In genomic region chr19:12797141-12797587, GRCh38 we compare ENCODE assay signal across 10 cellular contexts. TPM values are rescaled to one million over a fixed set of nuclear protein-coding genes. Genes with fewer than 3 reads are reported as not detected.
A peak's percentile ranks its signal among the peaks of the same experiment; 100 is the strongest.
DNase-seq lines count a peak whose midpoint lies in the region; ATAC-seq, FAIRE-seq and TF ChIP-seq lines count a peak whose summit lies in the region.
"Had no signal": no experiment of that assay in that cellular context is flagged by ENCODE, and none has a peak within 500 bp of the region (broad histone marks: within the 10 kb centered on the region; RNA-seq: fewer than 3 reads in every experiment).

No MANE protein-coding gene starts in this region.

- BruUV-seq in HepG2 (replicated peaks; lab: Mats Ljungman, UMichigan): no TSS peak

- H3K27me3 Mint-ChIP-seq in HFFc6 (ENCODE audit: insufficient read depth): peaks cover 33% of the 10 kb centered on the region

- no peaks in the 10 kb centered on the region for H3K9me3 Mint-ChIP-seq in HFFc6

- H4K20me1 ChIP-seq in HepG2 (ENCODE audit: insufficient read depth, low read length): peaks cover 5% of the 10 kb centered on the region; the same call in 1 of the 2 replicates
- H4K20me1 ChIP-seq in Karpas-422 (ENCODE audit: insufficient read depth, low read depth, low read length): peaks cover 5% of the 10 kb centered on the region; the same call in 1 of the 2 replicates

- H3K27ac ChIP-seq in HepG2 (ENCODE audit: extremely low read length, insufficient read depth, low read length) (no peak overlapping the region), right lobe of liver (no peak overlapping the region), Karpas-422 (ENCODE audit: low read length) (no peak overlapping the region), gastroesophageal sphincter (peak overlapping the region in 3 of 4 donors; percentile 40 to 100 (median 65)), uterus (no peak overlapping the region)
- H3K27ac ChIP-seq: SJSA1 had no signal

- H3K27me3 ChIP-seq in HepG2 (ENCODE audit: control insufficient read depth in 1 of 2, insufficient read depth in 2 of 2, low read length in 2 of 2): no peaks in the 10 kb centered on the region; a peak in 1 of 5 replicates
- no peaks in the 10 kb centered on the region for H3K27me3 ChIP-seq in right lobe of liver
- no peaks in the 10 kb centered on the region for H3K27me3 ChIP-seq in Karpas-422 (ENCODE audit: low read length)
- H3K27me3 ChIP-seq in gastroesophageal sphincter: no peaks in the 10 kb centered on the region
- no peaks in the 10 kb centered on the region for H3K27me3 ChIP-seq in uterus

- H3K36me3 ChIP-seq in HepG2 (replicated peaks in 1 of 2; ENCODE audit: control insufficient read depth in 1 of 2, insufficient read depth in 2 of 2, low read length in 2 of 2): peaks cover 2 to 12% of the 10 kb centered on the region in 2 experiments; a peak in 4 of 5 replicates
- peaks cover 0 to 9% (median 3%) of the 10 kb centered on the region in 4 donors for H3K36me3 ChIP-seq in right lobe of liver
- H3K36me3 ChIP-seq in Karpas-422 (ENCODE audit: insufficient read depth, low read length): peaks cover 6% of the 10 kb centered on the region
- peaks cover 0 to 40% of the 10 kb centered on the region in 2 donors for H3K36me3 ChIP-seq in gastroesophageal sphincter
- no peaks in the 10 kb centered on the region for H3K36me3 ChIP-seq in uterus

- H3K27ac Mint-ChIP-seq in HFFc6: no peak overlapping the region

- H3K36me3 Mint-ChIP-seq in HFFc6 (ENCODE audit: low read depth): peaks cover 4% of the 10 kb centered on the region

- no peak for TF ChIP-seq EP300 in HepG2 (IDR thresholded peaks at IDR 0.05; ENCODE audit: low read depth in 2 of 2, low read length in 2 of 2)
- no peak for TF ChIP-seq EP300 in HepG2 (CRISPR knock-in tag; IDR thresholded peaks at IDR 0.05; ENCODE audit: borderline replicate concordance)
- no peak for TF ChIP-seq EP300 in gastroesophageal sphincter (IDR thresholded peaks at IDR 0.05)

- H3K9ac ChIP-seq in HepG2 (ENCODE audit: insufficient read depth, low read depth, low read length) (no peak overlapping the region), Karpas-422 (ENCODE audit: low read length) (no peak overlapping the region)

- H3K4me3 ChIP-seq in HepG2 (replicated peaks in 1 of 3; ENCODE audit: insufficient read depth in 1 of 3, low read depth in 2 of 3, low read length in 3 of 3) (no peak overlapping the region), right lobe of liver (no peak overlapping the region), Karpas-422 (ENCODE audit: low read length) (no peak overlapping the region), gastroesophageal sphincter (no peak overlapping the region), uterus (no peak overlapping the region)
- H3K4me3 ChIP-seq: GM23338, SJSA1 had no signal

- no peaks in the 10 kb centered on the region for H3K9me2 ChIP-seq in Karpas-422 (replicated peaks; ENCODE audit: insufficient read depth, low read length)

- DNase-seq in HepG2 (ENCODE audit: low spot score): no peak
- no peak for DNase-seq in right lobe of liver
- DNase-seq in Karpas-422: peak; percentile 58
- no peak for DNase-seq in HFFc6
- DNase-seq in uterus: no peak
- no peak for DNase-seq in epidermal melanocyte (ENCODE audit: insufficient read length, low spot score)
- DNase-seq: NCI-H187 treated with DMSO at 0.1 percent for 48 hours had no signal

- H3K4me1 ChIP-seq in HepG2 (ENCODE audit: insufficient read depth, low read length) (peaks cover 39% of the 10 kb centered on the region), right lobe of liver (peaks cover 0 to 17% (median 7%) of the 10 kb centered on the region in 4 donors), Karpas-422 (ENCODE audit: low read length) (peaks cover 38% of the 10 kb centered on the region), gastroesophageal sphincter (peaks cover 0 to 61% (median 16%) of the 10 kb centered on the region in 3 donors), uterus (peaks cover 0 to 8% of the 10 kb centered on the region in 2 donors)

- ATAC-seq in HepG2: no peak
- ATAC-seq in right lobe of liver: no peak
- no peak for ATAC-seq in gastroesophageal sphincter

- POLR2A ChIA-PET in HepG2 (lab: Yijun Ruan, JAX): interaction anchor here (0.7 to 1.8 kb wide), 3 partner anchors 9 to 53 kb away, joined by 3 to 9 read pairs (median 3); partner anchors contain the start of gene RNASEH2A

- TF ChIP-seq POLR2A in HepG2 (IDR thresholded peaks at IDR 0.05; ENCODE audit: insufficient read depth in 1 of 2, low read depth in 2 of 2, low read length in 2 of 2) (no peak), right lobe of liver (IDR thresholded peaks at IDR 0.05) (no peak), gastroesophageal sphincter (IDR thresholded peaks at IDR 0.05) (no peak), uterus (IDR thresholded peaks at IDR 0.05) (no peak)

- TF ChIP-seq RAD21 in HepG2 (CRISPR knock-in tag; IDR thresholded peaks at IDR 0.05): no peak

- CTCF ChIA-PET in HepG2 (lab: Yijun Ruan, JAX; ENCODE audit: low intra/inter-chr PET ratio, low total read pairs): interaction anchor here (1.2 to 3.7 kb wide), 6 partner anchors 19 to 37 kb away, joined by 5 to 54 read pairs (median 10); partner anchors contain the start of gene HOOK2

- intact Hi-C loops in HepG2 (cut with micrococcal nuclease; ENCODE audit: unreplicated experiment) (no loop called here), right lobe of liver (cut with DNase I) (no loop called here), uterus (cut with DNase I; ENCODE audit: low total_unique reads) (no loop called here)

- no peak overlapping the region for H3K4me3 Mint-ChIP-seq in HFFc6

- TF ChIP-seq CTCF in HepG2 (CRISPR knock-in tag; IDR thresholded peaks at IDR 0.05): no peak
- TF ChIP-seq CTCF in right lobe of liver (IDR thresholded peaks at IDR 0.05): no peak
- TF ChIP-seq CTCF in gastroesophageal sphincter (IDR thresholded peaks at IDR 0.05): no peak
- TF ChIP-seq CTCF in HFFc6 (IDR thresholded peaks at IDR 0.05): no peak
- no peak for TF ChIP-seq CTCF in uterus (IDR thresholded peaks at IDR 0.05)

- no peak for FAIRE-seq in HepG2 (lab: Jason Lieb, UNC)

- H3K4me1 Mint-ChIP-seq in HFFc6 (ENCODE audit: low read depth): peaks cover 32% of the 10 kb centered on the region

- in situ Hi-C loops in HepG2 (cut with HindIII; ENCODE audit: extremely low pct_ligation_motif_present, low pct_unique_long_range_greater_than_20kb): no loop called here

- H3K79me2 ChIP-seq in HepG2 (ENCODE audit: insufficient read depth, low read length) (peaks cover 21% of the 10 kb centered on the region), Karpas-422 (ENCODE audit: low read length) (peaks cover 31% of the 10 kb centered on the region)

- H3K4me2 ChIP-seq in HepG2 (ENCODE audit: low read depth, low read length): no peak overlapping the region
- H3K4me2 ChIP-seq in Karpas-422 (ENCODE audit: low read depth, low read length, poor library complexity, severe bottlenecking): no peak overlapping the region
- H3K4me2 ChIP-seq: GM23338 had no signal

- H2AFZ ChIP-seq in HepG2 (ENCODE audit: low read length) (no peak overlapping the region), Karpas-422 (ENCODE audit: low read length) (no peak overlapping the region)
- H2AFZ ChIP-seq: GM23338 had no signal

- 96% methylated on average over 6 of the region's 6 CpGs for WGBS in HepG2 (ENCODE audit: low lambda C conversion rate)
- 83% methylated on average over 6 of the region's 6 CpGs for WGBS in right lobe of liver (ENCODE audit: insufficient coverage, low coverage, low lambda C conversion rate, missing lambda C conversion rate)
- 81 to 90% methylated on average over 4 to 6 of the region's 6 CpGs for WGBS in gastroesophageal sphincter (ENCODE audit: low coverage in 1 of 2), 2 donors

- H3K9me3 ChIP-seq in HepG2 (ENCODE audit: low read length) (no peaks in the 10 kb centered on the region), right lobe of liver (no peaks in the 10 kb centered on the region), Karpas-422 (ENCODE audit: low read length) (no peaks in the 10 kb centered on the region), gastroesophageal sphincter (no peaks in the 10 kb centered on the region), uterus (no peaks in the 10 kb centered on the region)
- H3K9me3 ChIP-seq: SJSA1 had no signal

RNA-seq across cellular contexts. Expression of gene PRDX2, which starts 4.4 kb away (rescaled TPM):
- total RNA-seq in HepG2 (2016; rRNA removed; fragmentation: Illumina TruSeq; extraction: Trizol) (381 and 425 TPM in 2 replicates), right lobe of liver (100 to 1,000 TPM; 164 to 466 (median 202) TPM), gastroesophageal sphincter (100 to 1,000 TPM; 178 to 303 (median 227) TPM), uterus (100 to 1,000 TPM; 148 to 178 (median 163) TPM)
- total RNA-seq in HepG2 (2016; cell fraction: cytosol; rRNA removed; fragmentation: Illumina TruSeq; extraction: Trizol; ENCODE audit: low read depth): 76.3 and 78.7 TPM in 2 replicates
- 372 and 392 TPM in 2 replicates for total RNA-seq in HepG2 (2016; cell fraction: insoluble cytoplasmic fraction; rRNA removed; fragmentation: Illumina TruSeq; extraction: Trizol)
- total RNA-seq in HepG2 (2016; cell fraction: membrane; rRNA removed; fragmentation: Illumina TruSeq; extraction: Trizol): 80.0 and 92.1 TPM in 2 replicates
- total RNA-seq in HepG2 (2016; cell fraction: nucleus; rRNA removed; fragmentation: Illumina TruSeq; extraction: Trizol): 155 and 156 TPM in 2 replicates
- 218 and 238 TPM in 2 replicates for polyA plus RNA-seq in HepG2 (2011; rRNA removed)
- polyA plus RNA-seq in HepG2 (2011; cell fraction: cytosol; rRNA removed): 353 and 456 TPM in 2 replicates
- 218 and 223 TPM in 2 replicates for polyA plus RNA-seq in HepG2 (2011; cell fraction: nucleus; rRNA removed)
- polyA plus RNA-seq in HepG2 (2012): 295 and 301 TPM in 2 replicates
- 101 and 108 TPM in 2 replicates for polyA plus RNA-seq in HepG2 (2016; cell fraction: cytosol; fragmentation: Illumina TruSeq; extraction: Trizol; ENCODE audit: low read depth)
- 447 and 526 TPM in 2 replicates for polyA plus RNA-seq in HepG2 (2016; cell fraction: insoluble cytoplasmic fraction; fragmentation: Illumina TruSeq; extraction: Trizol; ENCODE audit: low read depth)
- 92.7 and 94.2 TPM in 2 replicates for polyA plus RNA-seq in HepG2 (2016; cell fraction: membrane; fragmentation: Illumina TruSeq; extraction: Trizol; ENCODE audit: low read depth)
- polyA plus RNA-seq in HepG2 (2016; cell fraction: nucleus; fragmentation: Illumina TruSeq; extraction: Trizol; ENCODE audit: insufficient read depth, low read depth): 277 and 282 TPM in 2 replicates
- 319 and 512 TPM in 2 replicates for polyA minus RNA-seq in HepG2 (2011; rRNA and poly(A)+ RNA removed; ENCODE audit: low replicate concordance)
- 147 and 189 TPM in 2 replicates for polyA minus RNA-seq in HepG2 (2011; cell fraction: cytosol; rRNA and poly(A)+ RNA removed)
- 44.4 and 48.2 TPM in 2 replicates for polyA minus RNA-seq in HepG2 (2011; cell fraction: nucleus; rRNA and poly(A)+ RNA removed)
- total RNA-seq in Karpas-422 (2014; rRNA removed; shearing (Covaris generic); ENCODE audit: low replicate concordance): 372 and 566 TPM in 2 replicates
- 100 to 1,000 TPM; 214 to 269 (median 229) TPM for total RNA-seq in HFFc6 (2021; fragmentation: NEBNext Ultra II Directional; extraction: Animal tissue kit (Norgen Biotek cat#: 25700))

RNA-seq across cellular contexts. Expression of gene THSD8, which starts 4.7 kb away (rescaled TPM):
- total RNA-seq in HepG2 (2016; rRNA removed; fragmentation: Illumina TruSeq; extraction: Trizol): 14.9 and 23.5 TPM in 2 replicates
- not detected in 2 replicates for total RNA-seq in HepG2 (2016; cell fraction: cytosol; rRNA removed; fragmentation: Illumina TruSeq; extraction: Trizol; ENCODE audit: low read depth)
- 11.9 and 20.6 TPM in 2 replicates for total RNA-seq in HepG2 (2016; cell fraction: insoluble cytoplasmic fraction; rRNA removed; fragmentation: Illumina TruSeq; extraction: Trizol)
- total RNA-seq in HepG2 (2016; cell fraction: membrane; rRNA removed; fragmentation: Illumina TruSeq; extraction: Trizol): 2.6 and 4.1 TPM in 2 replicates
- 1.9 and 3.1 TPM in 2 replicates for total RNA-seq in HepG2 (2016; cell fraction: nucleus; rRNA removed; fragmentation: Illumina TruSeq; extraction: Trizol)
- 4.8 and 5.2 TPM in 2 replicates for polyA plus RNA-seq in HepG2 (2011; rRNA removed)
- 1.3 TPM in 1 of 2 replicates, not detected in the other for polyA plus RNA-seq in HepG2 (2011; cell fraction: cytosol; rRNA removed)
- not detected in 2 replicates for polyA plus RNA-seq in HepG2 (2011; cell fraction: nucleus; rRNA removed)
- polyA plus RNA-seq in HepG2 (2012): 2.7 and 6.2 TPM in 2 replicates
- polyA plus RNA-seq in HepG2 (2016; cell fraction: cytosol; fragmentation: Illumina TruSeq; extraction: Trizol; ENCODE audit: low read depth): 2.4 and 2.9 TPM in 2 replicates
- polyA plus RNA-seq in HepG2 (2016; cell fraction: insoluble cytoplasmic fraction; fragmentation: Illumina TruSeq; extraction: Trizol; ENCODE audit: low read depth): 29.9 and 31.8 TPM in 2 replicates
- 4.8 and 5.8 TPM in 2 replicates for polyA plus RNA-seq in HepG2 (2016; cell fraction: membrane; fragmentation: Illumina TruSeq; extraction: Trizol; ENCODE audit: low read depth)
- polyA plus RNA-seq in HepG2 (2016; cell fraction: nucleus; fragmentation: Illumina TruSeq; extraction: Trizol; ENCODE audit: insufficient read depth, low read depth): 4.4 and 8.0 TPM in 2 replicates
- polyA minus RNA-seq in HepG2 (2011; rRNA and poly(A)+ RNA removed; ENCODE audit: low replicate concordance): 1.1 and 55.0 TPM in 2 replicates
- polyA minus RNA-seq in HepG2 (2011; cell fraction: cytosol; rRNA and poly(A)+ RNA removed): not detected in 2 replicates
- polyA minus RNA-seq in HepG2 (2011; cell fraction: nucleus; rRNA and poly(A)+ RNA removed): not detected in 2 replicates
- total RNA-seq in right lobe of liver: 1 to 10 TPM in 3 of 6 experiments, under 1 TPM in 2, not detected in 1; 0.62 to 2.0 (median 1.2) TPM
- total RNA-seq in Karpas-422 (2014; rRNA removed; shearing (Covaris generic); ENCODE audit: low replicate concordance): 9.0 TPM in 1 of 2 replicates, not detected in the other
- not detected for total RNA-seq in gastroesophageal sphincter
- total RNA-seq in HFFc6 (2021; fragmentation: NEBNext Ultra II Directional; extraction: Animal tissue kit (Norgen Biotek cat#: 25700)): 10 to 100 TPM; 14.1 to 30.3 (median 25.6) TPM
- 1 to 10 TPM in 1 of 4 donors, not detected in 3; 4.1 TPM for total RNA-seq in uterus
- total RNA-seq: SJSA1 had no signal

RNA-seq across cellular contexts. Expression of gene JUNB, which starts 5.9 kb away (rescaled TPM):
- 4.9 and 7.7 TPM in 2 replicates for total RNA-seq in HepG2 (2016; rRNA removed; fragmentation: Illumina TruSeq; extraction: Trizol)
- total RNA-seq in HepG2 (2016; cell fraction: cytosol; rRNA removed; fragmentation: Illumina TruSeq; extraction: Trizol; ENCODE audit: low read depth): 3.3 and 3.8 TPM in 2 replicates
- total RNA-seq in HepG2 (2016; cell fraction: insoluble cytoplasmic fraction; rRNA removed; fragmentation: Illumina TruSeq; extraction: Trizol): 3.8 and 7.5 TPM in 2 replicates
- 6.6 TPM in 2 replicates for total RNA-seq in HepG2 (2016; cell fraction: membrane; rRNA removed; fragmentation: Illumina TruSeq; extraction: Trizol)
- 7.2 and 8.6 TPM in 2 replicates for total RNA-seq in HepG2 (2016; cell fraction: nucleus; rRNA removed; fragmentation: Illumina TruSeq; extraction: Trizol)
- polyA plus RNA-seq in HepG2 (2011; rRNA removed): 8.2 and 15.9 TPM in 2 replicates
- polyA plus RNA-seq in HepG2 (2011; cell fraction: cytosol; rRNA removed): 10.9 and 15.9 TPM in 2 replicates
- 19.5 and 30.3 TPM in 2 replicates for polyA plus RNA-seq in HepG2 (2011; cell fraction: nucleus; rRNA removed)
- polyA plus RNA-seq in HepG2 (2012): 2.5 and 5.8 TPM in 2 replicates
- polyA plus RNA-seq in HepG2 (2016; cell fraction: cytosol; fragmentation: Illumina TruSeq; extraction: Trizol; ENCODE audit: low read depth): 2.6 and 2.8 TPM in 2 replicates
- polyA plus RNA-seq in HepG2 (2016; cell fraction: insoluble cytoplasmic fraction; fragmentation: Illumina TruSeq; extraction: Trizol; ENCODE audit: low read depth): 5.6 and 7.1 TPM in 2 replicates
- polyA plus RNA-seq in HepG2 (2016; cell fraction: membrane; fragmentation: Illumina TruSeq; extraction: Trizol; ENCODE audit: low read depth): 3.6 and 3.7 TPM in 2 replicates
- polyA plus RNA-seq in HepG2 (2016; cell fraction: nucleus; fragmentation: Illumina TruSeq; extraction: Trizol; ENCODE audit: insufficient read depth, low read depth): 15.5 and 16.4 TPM in 2 replicates
- 17.5 and 34.8 TPM in 2 replicates for polyA minus RNA-seq in HepG2 (2011; rRNA and poly(A)+ RNA removed; ENCODE audit: low replicate concordance)
- 14.3 and 14.8 TPM in 2 replicates for polyA minus RNA-seq in HepG2 (2011; cell fraction: cytosol; rRNA and poly(A)+ RNA removed)
- polyA minus RNA-seq in HepG2 (2011; cell fraction: nucleus; rRNA and poly(A)+ RNA removed): 7.0 and 8.7 TPM in 2 replicates
- total RNA-seq in right lobe of liver: 100 to 1,000 TPM in 2 of 6 experiments, 10 to 100 TPM in 4; 10.2 to 378 (median 66.0) TPM
- 60.0 and 156 TPM in 2 replicates for total RNA-seq in Karpas-422 (2014; rRNA removed; shearing (Covaris generic); ENCODE audit: low replicate concordance)
- total RNA-seq in gastroesophageal sphincter: 100 to 1,000 TPM in 3 of 4 donors, 10 to 100 TPM in 1; 99.3 to 614 (median 168) TPM
- 10 to 100 TPM; 52.1 to 89.2 (median 83.8) TPM for total RNA-seq in HFFc6 (2021; fragmentation: NEBNext Ultra II Directional; extraction: Animal tissue kit (Norgen Biotek cat#: 25700))
- total RNA-seq in uterus: 100 to 1,000 TPM in 1 of 4 donors, 10 to 100 TPM in 3; 47.4 to 417 (median 81.5) TPM

RNA-seq across cellular contexts. Expression of gene RNASEH2A, which starts 9.2 kb away (rescaled TPM):
- total RNA-seq in HepG2 (2016; rRNA removed; fragmentation: Illumina TruSeq; extraction: Trizol): 35.8 and 44.0 TPM in 2 replicates
- total RNA-seq in HepG2 (2016; cell fraction: cytosol; rRNA removed; fragmentation: Illumina TruSeq; extraction: Trizol; ENCODE audit: low read depth): 9.6 and 10.1 TPM in 2 replicates
- 42.1 and 45.3 TPM in 2 replicates for total RNA-seq in HepG2 (2016; cell fraction: insoluble cytoplasmic fraction; rRNA removed; fragmentation: Illumina TruSeq; extraction: Trizol)
- 6.9 and 12.1 TPM in 2 replicates for total RNA-seq in HepG2 (2016; cell fraction: membrane; rRNA removed; fragmentation: Illumina TruSeq; extraction: Trizol)
- total RNA-seq in HepG2 (2016; cell fraction: nucleus; rRNA removed; fragmentation: Illumina TruSeq; extraction: Trizol): 16.9 and 20.6 TPM in 2 replicates
- polyA plus RNA-seq in HepG2 (2011; rRNA removed): 18.4 and 25.1 TPM in 2 replicates
- 29.0 and 49.3 TPM in 2 replicates for polyA plus RNA-seq in HepG2 (2011; cell fraction: cytosol; rRNA removed)
- 16.5 and 17.7 TPM in 2 replicates for polyA plus RNA-seq in HepG2 (2011; cell fraction: nucleus; rRNA removed)
- polyA plus RNA-seq in HepG2 (2012): 14.7 and 18.3 TPM in 2 replicates
- polyA plus RNA-seq in HepG2 (2016; cell fraction: cytosol; fragmentation: Illumina TruSeq; extraction: Trizol; ENCODE audit: low read depth): 11.8 and 12.6 TPM in 2 replicates
- polyA plus RNA-seq in HepG2 (2016; cell fraction: insoluble cytoplasmic fraction; fragmentation: Illumina TruSeq; extraction: Trizol; ENCODE audit: low read depth): 51.0 and 52.7 TPM in 2 replicates
- polyA plus RNA-seq in HepG2 (2016; cell fraction: membrane; fragmentation: Illumina TruSeq; extraction: Trizol; ENCODE audit: low read depth): 9.0 and 9.3 TPM in 2 replicates
- polyA plus RNA-seq in HepG2 (2016; cell fraction: nucleus; fragmentation: Illumina TruSeq; extraction: Trizol; ENCODE audit: insufficient read depth, low read depth): 31.7 and 33.2 TPM in 2 replicates
- 44.4 and 185 TPM in 2 replicates for polyA minus RNA-seq in HepG2 (2011; rRNA and poly(A)+ RNA removed; ENCODE audit: low replicate concordance)
- 18.6 and 30.1 TPM in 2 replicates for polyA minus RNA-seq in HepG2 (2011; cell fraction: cytosol; rRNA and poly(A)+ RNA removed)
- polyA minus RNA-seq in HepG2 (2011; cell fraction: nucleus; rRNA and poly(A)+ RNA removed): 8.7 and 11.3 TPM in 2 replicates
- total RNA-seq in right lobe of liver: 1 to 10 TPM; 2.1 to 7.1 (median 3.7) TPM
- total RNA-seq in Karpas-422 (2014; rRNA removed; shearing (Covaris generic); ENCODE audit: low replicate concordance): 37.8 and 48.4 TPM in 2 replicates
- 1 to 10 TPM; 2.0 to 9.4 (median 3.7) TPM for total RNA-seq in gastroesophageal sphincter
- 10 to 100 TPM; 17.9 to 43.2 (median 37.7) TPM for total RNA-seq in HFFc6 (2021; fragmentation: NEBNext Ultra II Directional; extraction: Animal tissue kit (Norgen Biotek cat#: 25700))
- 10 to 100 TPM in 1 of 4 donors, 1 to 10 TPM in 3; 2.3 to 18.9 (median 3.1) TPM for total RNA-seq in uterus

RNA-seq across cellular contexts. Expression of gene HOOK2, which starts 21.8 kb away (rescaled TPM):
- total RNA-seq in HepG2 (2016; rRNA removed; fragmentation: Illumina TruSeq; extraction: Trizol): 7.3 and 12.9 TPM in 2 replicates
- 3.3 and 3.6 TPM in 2 replicates for total RNA-seq in HepG2 (2016; cell fraction: cytosol; rRNA removed; fragmentation: Illumina TruSeq; extraction: Trizol; ENCODE audit: low read depth)
- total RNA-seq in HepG2 (2016; cell fraction: insoluble cytoplasmic fraction; rRNA removed; fragmentation: Illumina TruSeq; extraction: Trizol): 6.4 and 13.9 TPM in 2 replicates
- total RNA-seq in HepG2 (2016; cell fraction: membrane; rRNA removed; fragmentation: Illumina TruSeq; extraction: Trizol): 2.8 and 3.5 TPM in 2 replicates
- total RNA-seq in HepG2 (2016; cell fraction: nucleus; rRNA removed; fragmentation: Illumina TruSeq; extraction: Trizol): 11.6 and 14.2 TPM in 2 replicates
- 9.2 and 11.1 TPM in 2 replicates for polyA plus RNA-seq in HepG2 (2011; rRNA removed)
- polyA plus RNA-seq in HepG2 (2011; cell fraction: cytosol; rRNA removed): 4.3 and 4.7 TPM in 2 replicates
- polyA plus RNA-seq in HepG2 (2011; cell fraction: nucleus; rRNA removed): 77.7 and 77.9 TPM in 2 replicates
- 15.8 and 16.0 TPM in 2 replicates for polyA plus RNA-seq in HepG2 (2012)
- polyA plus RNA-seq in HepG2 (2016; cell fraction: cytosol; fragmentation: Illumina TruSeq; extraction: Trizol; ENCODE audit: low read depth): 0.83 and 0.93 TPM in 2 replicates
- 5.4 and 6.8 TPM in 2 replicates for polyA plus RNA-seq in HepG2 (2016; cell fraction: insoluble cytoplasmic fraction; fragmentation: Illumina TruSeq; extraction: Trizol; ENCODE audit: low read depth)
- 1.6 and 1.7 TPM in 2 replicates for polyA plus RNA-seq in HepG2 (2016; cell fraction: membrane; fragmentation: Illumina TruSeq; extraction: Trizol; ENCODE audit: low read depth)
- 55.0 and 69.3 TPM in 2 replicates for polyA plus RNA-seq in HepG2 (2016; cell fraction: nucleus; fragmentation: Illumina TruSeq; extraction: Trizol; ENCODE audit: insufficient read depth, low read depth)
- 6.5 and 15.0 TPM in 2 replicates for polyA minus RNA-seq in HepG2 (2011; rRNA and poly(A)+ RNA removed; ENCODE audit: low replicate concordance)
- polyA minus RNA-seq in HepG2 (2011; cell fraction: cytosol; rRNA and poly(A)+ RNA removed): 3.4 and 5.3 TPM in 2 replicates
- 13.1 and 15.0 TPM in 2 replicates for polyA minus RNA-seq in HepG2 (2011; cell fraction: nucleus; rRNA and poly(A)+ RNA removed)
- total RNA-seq in right lobe of liver: 10 to 100 TPM; 16.6 to 34.5 (median 17.6) TPM
- 7.6 and 21.2 TPM in 2 replicates for total RNA-seq in Karpas-422 (2014; rRNA removed; shearing (Covaris generic); ENCODE audit: low replicate concordance)
- total RNA-seq in gastroesophageal sphincter: 10 to 100 TPM; 13.5 to 24.1 (median 14.6) TPM
- 10 to 100 TPM; 10.5 to 13.8 (median 11.5) TPM for total RNA-seq in HFFc6 (2021; fragmentation: NEBNext Ultra II Directional; extraction: Animal tissue kit (Norgen Biotek cat#: 25700))
- 10 to 100 TPM in 2 of 4 donors, 1 to 10 TPM in 1, under 1 TPM in 1; 0.59 to 37.5 (median 14.0) TPM for total RNA-seq in uterus

Comparison
In these comparisons a context has a peak if more than half of its experiments do, and no peak if none do; other contexts are left out.
1. H3K27ac ChIP-seq: peak in gastroesophageal sphincter (3 of 4); none in HepG2 (single experiment), right lobe of liver (0 of 3), Karpas-422 (single experiment) and uterus (0 of 2).